ENCODE assay signal across 1 cellular context in genomic region chr16:11871193-11871592, GRCh38.
TF ChIP-seq lines count a peak whose summit lies in the region.

No MANE protein-coding gene starts in this region.

TF ChIP-seq in HepG2, 621 proteins besides CTCF, POLR2A, EP300 and RAD21 (continued from another document):
- 0 out of 2 replicates have a peak, but pooled peaks have one; percentile 12 for TF ChIP-seq RXRB (CRISPR knock-in tag; IDR thresholded peaks at IDR 0.05; ENCODE audit: borderline replicate concordance)
- TF ChIP-seq SRY (CRISPR knock-in tag; IDR thresholded peaks at IDR 0.05), result no peak
- TF ChIP-seq MYC (CRISPR knock-in tag; IDR thresholded peaks at IDR 0.05; ENCODE audit: borderline replicate concordance), result no peak
- no peak for TF ChIP-seq ZSCAN21 (CRISPR knock-in tag; IDR thresholded peaks at IDR 0.05; ENCODE audit: borderline replicate concordance)
- TF ChIP-seq PITX1 (CRISPR knock-in tag; IDR thresholded peaks at IDR 0.05), result no peak
- TF ChIP-seq RXRA (CRISPR knock-in tag; IDR thresholded peaks at IDR 0.05), result 0 out of 2 replicates have a peak, but pooled peaks have one; percentile 29
- no peak for TF ChIP-seq CREB1 (IDR thresholded peaks at IDR 0.05)
- no peak for TF ChIP-seq CREB1 (CRISPR knock-in tag; IDR thresholded peaks at IDR 0.05)
- TF ChIP-seq ARID5B (CRISPR knock-in tag; IDR thresholded peaks at IDR 0.05), result no peak
- TF ChIP-seq ZFP91 (CRISPR knock-in tag; IDR thresholded peaks at IDR 0.05; ENCODE audit: borderline replicate concordance), result no peak
- TF ChIP-seq, protein P1, sequence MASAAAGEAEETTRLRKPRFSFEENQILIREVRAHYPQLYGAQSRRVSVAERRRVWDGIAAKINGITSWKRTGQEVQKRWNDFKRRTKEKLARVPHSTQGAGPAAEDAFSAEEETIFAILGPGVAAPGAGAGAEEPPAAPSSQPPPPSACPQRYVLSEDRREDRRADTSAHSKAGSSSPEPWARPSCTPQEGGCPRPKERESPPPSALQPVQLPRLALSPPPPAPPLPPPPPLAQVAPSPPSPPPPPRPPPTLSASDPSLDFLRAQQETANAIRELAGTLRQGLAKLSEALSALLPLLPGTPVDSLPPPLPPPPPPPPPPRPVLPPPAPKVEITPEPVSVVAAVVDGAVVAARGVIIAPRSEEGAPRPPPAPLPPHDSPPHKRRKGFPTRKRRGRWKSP (CRISPR knock-in tag; IDR thresholded peaks at IDR 0.05), result no peak
- no peak for TF ChIP-seq ZFYVE20 (CRISPR knock-in tag; IDR thresholded peaks at IDR 0.05; ENCODE audit: borderline replicate concordance, low read depth)
- TF ChIP-seq, protein P2, sequence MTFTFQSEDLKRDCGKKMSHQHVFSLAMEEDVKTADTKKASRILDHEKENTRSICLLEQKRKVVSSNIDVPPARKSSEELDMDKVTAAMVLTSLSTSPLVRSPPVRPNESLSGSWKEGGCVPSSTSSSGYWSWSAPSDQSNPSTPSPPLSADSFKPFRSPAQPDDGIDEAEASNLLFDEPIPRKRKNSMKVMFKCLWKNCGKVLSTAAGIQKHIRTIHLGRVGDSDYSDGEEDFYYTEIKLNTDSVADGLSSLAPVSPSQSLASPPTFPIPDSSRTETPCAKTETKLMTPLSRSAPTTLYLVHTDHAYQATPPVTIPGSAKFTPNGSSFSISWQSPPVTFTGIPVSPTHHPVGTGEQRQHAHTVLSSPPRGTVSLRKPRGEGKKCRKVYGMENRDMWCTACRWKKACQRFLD (CRISPR knock-in tag; IDR thresholded peaks at IDR 0.05; ENCODE audit: borderline replicate concordance), result no peak
- TF ChIP-seq THYN1 (CRISPR knock-in tag; IDR thresholded peaks at IDR 0.05; ENCODE audit: borderline replicate concordance, low read depth), result no peak
- no peak for TF ChIP-seq ZFP36 (IDR thresholded peaks at IDR 0.05; ENCODE audit: borderline replicate concordance, low read depth, low read length, partially characterized antibody)
- TF ChIP-seq, protein P3, sequence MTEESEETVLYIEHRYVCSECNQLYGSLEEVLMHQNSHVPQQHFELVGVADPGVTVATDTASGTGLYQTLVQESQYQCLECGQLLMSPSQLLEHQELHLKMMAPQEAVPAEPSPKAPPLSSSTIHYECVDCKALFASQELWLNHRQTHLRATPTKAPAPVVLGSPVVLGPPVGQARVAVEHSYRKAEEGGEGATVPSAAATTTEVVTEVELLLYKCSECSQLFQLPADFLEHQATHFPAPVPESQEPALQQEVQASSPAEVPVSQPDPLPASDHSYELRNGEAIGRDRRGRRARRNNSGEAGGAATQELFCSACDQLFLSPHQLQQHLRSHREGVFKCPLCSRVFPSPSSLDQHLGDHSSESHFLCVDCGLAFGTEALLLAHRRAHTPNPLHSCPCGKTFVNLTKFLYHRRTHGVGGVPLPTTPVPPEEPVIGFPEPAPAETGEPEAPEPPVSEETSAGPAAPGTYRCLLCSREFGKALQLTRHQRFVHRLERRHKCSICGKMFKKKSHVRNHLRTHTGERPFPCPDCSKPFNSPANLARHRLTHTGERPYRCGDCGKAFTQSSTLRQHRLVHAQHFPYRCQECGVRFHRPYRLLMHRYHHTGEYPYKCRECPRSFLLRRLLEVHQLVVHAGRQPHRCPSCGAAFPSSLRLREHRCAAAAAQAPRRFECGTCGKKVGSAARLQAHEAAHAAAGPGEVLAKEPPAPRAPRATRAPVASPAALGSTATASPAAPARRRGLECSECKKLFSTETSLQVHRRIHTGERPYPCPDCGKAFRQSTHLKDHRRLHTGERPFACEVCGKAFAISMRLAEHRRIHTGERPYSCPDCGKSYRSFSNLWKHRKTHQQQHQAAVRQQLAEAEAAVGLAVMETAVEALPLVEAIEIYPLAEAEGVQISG (CRISPR knock-in tag; IDR thresholded peaks at IDR 0.05), result no peak
- TF ChIP-seq ZNF615 (CRISPR knock-in tag; IDR thresholded peaks at IDR 0.05; ENCODE audit: borderline replicate concordance), result no peak
- TF ChIP-seq ZBTB38 (CRISPR knock-in tag; IDR thresholded peaks at IDR 0.05), result no peak
- no peak for TF ChIP-seq ZBTB10 (CRISPR knock-in tag; IDR thresholded peaks at IDR 0.05; ENCODE audit: borderline replicate concordance)
- TF ChIP-seq, protein P4, sequence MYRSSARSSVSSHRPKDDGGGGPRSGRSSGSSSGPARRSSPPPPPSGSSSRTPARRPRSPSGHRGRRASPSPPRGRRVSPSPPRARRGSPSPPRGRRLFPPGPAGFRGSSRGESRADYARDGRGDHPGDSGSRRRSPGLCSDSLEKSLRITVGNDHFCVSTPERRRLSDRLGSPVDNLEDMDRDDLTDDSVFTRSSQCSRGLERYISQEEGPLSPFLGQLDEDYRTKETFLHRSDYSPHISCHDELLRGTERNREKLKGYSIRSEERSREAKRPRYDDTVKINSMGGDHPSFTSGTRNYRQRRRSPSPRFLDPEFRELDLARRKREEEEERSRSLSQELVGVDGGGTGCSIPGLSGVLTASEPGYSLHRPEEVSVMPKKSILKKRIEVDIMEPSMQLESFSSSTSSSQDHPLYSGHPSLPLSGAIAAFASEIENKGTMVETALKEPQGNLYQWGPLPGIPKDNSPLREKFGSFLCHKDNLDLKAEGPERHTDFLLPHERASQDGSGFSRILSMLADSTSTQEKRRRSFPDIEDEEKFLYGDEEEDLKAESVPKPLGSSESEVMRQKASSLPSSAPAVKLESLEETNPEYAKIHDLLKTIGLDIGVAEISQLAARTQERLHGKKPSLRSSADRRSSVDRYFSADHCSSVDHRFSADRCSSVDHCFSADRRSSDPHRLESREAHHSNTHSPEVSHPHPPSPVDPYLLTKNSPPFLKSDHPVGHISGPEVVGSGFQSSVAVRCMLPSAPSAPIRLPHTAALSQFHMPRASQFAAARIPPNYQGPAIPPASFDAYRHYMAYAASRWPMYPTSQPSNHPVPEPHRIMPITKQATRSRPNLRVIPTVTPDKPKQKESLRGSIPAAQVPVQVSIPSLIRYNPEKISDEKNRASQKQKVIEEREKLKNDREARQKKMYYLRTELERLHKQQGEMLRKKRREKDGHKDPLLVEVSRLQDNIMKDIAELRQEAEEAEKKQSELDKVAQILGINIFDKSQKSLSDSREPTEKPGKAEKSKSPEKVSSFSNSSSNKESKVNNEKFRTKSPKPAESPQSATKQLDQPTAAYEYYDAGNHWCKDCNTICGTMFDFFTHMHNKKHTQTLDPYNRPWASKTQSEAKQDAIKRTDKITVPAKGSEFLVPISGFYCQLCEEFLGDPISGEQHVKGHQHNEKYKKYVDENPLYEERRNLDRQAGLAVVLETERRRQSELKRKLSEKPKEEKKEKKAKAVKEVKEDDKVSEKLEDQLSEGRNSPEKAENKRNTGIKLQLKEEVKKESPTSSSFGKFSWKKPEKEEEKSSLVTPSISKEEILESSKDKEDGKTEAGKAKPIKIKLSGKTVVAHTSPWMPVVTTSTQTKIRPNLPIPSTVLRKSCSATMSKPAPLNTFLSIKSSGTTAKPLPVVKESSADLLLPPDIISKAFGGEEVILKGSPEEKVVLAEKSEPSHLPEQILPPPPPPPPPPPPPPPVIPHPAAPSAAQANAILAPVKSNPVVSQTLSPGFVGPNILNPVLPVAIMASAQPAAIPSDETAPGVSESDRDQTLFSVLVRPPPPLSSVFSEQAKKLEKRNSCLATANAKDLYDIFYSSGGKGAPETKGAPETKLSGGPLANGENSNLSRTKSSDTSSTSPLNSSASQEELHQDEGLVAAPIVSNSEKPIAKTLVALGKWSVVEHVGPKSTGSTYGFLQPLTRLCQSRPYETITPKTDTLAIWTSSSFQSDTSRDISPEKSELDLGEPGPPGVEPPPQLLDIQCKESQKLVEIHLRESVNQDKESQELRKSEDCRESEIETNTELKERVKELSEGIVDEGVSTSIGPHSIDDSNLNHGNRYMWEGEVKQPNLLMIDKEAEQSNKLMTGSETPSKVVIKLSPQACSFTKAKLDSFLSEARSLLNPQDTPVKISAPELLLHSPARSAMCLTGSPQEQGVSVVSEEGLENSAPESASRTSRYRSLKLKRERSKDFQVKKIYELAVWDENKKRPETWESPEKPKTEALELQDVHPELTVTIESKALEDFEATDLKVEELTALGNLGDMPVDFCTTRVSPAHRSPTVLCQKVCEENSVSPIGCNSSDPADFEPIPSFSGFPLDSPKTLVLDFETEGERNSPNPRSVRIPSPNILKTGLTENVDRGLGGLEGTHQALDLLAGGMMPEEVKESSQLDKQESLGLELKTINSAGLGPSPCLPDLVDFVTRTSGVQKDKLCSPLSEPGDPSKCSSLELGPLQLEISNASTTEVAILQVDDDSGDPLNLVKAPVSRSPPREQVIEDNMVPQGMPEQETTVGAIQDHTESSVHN (CRISPR knock-in tag; IDR thresholded peaks at IDR 0.05), result no peak
- no peak for TF ChIP-seq ELF3 (CRISPR knock-in tag; IDR thresholded peaks at IDR 0.05)
- TF ChIP-seq SALL1 (CRISPR knock-in tag; IDR thresholded peaks at IDR 0.05), result 0 out of 2 replicates have a peak, but pooled peaks have one; percentile 18
